In genomic region chr18:76613058-76613457, GRCh38 we compare ENCODE assay signal across 17 cellular contexts.
DNase-seq lines count a peak whose midpoint lies in the region; ATAC-seq and TF ChIP-seq lines count a peak whose summit lies in the region.
"Had no signal": no experiment of that assay in that cellular context is flagged by ENCODE, and none has a peak within 500 bp of the region (broad histone marks: within the 10 kb centered on the region; RNA-seq: fewer than 3 reads in every experiment).

No MANE protein-coding gene starts in this region.

- H3K27ac ChIP-seq in GM23338 (ENCODE audit: low read depth) (no peak overlapping the region), osteoblast (ENCODE audit: low read depth, low read length) (no peak overlapping the region)
- H3K27ac ChIP-seq: GM23248 had no signal

- no peaks in the 10 kb centered on the region for H3K36me3 Mint-ChIP-seq in GM23338 (ENCODE audit: low read depth)
- H3K36me3 Mint-ChIP-seq: CD4-positive, alpha-beta memory T cell had no signal

- no peaks in the 10 kb centered on the region for H3F3A ChIP-seq in GM23338 (replicated peaks; ENCODE audit: low read depth)

- peak overlapping the region; percentile 81 for H2AFZ ChIP-seq in GM23338
- no peak overlapping the region for H2AFZ ChIP-seq in osteoblast (ENCODE audit: low read length)
- H2AFZ ChIP-seq: GM23248 had no signal

- H3K4me2 ChIP-seq in GM23338 = no peak overlapping the region
- no peak overlapping the region for H3K4me2 ChIP-seq in osteoblast (ENCODE audit: insufficient read depth, low read length)

- ATAC-seq in GM23338 (no peak), HG03342 (IDR thresholded peaks at IDR 0.05; ENCODE audit: unreplicated experiment) (no peak), HG03457 (IDR thresholded peaks at IDR 0.05; ENCODE audit: unreplicated experiment) (no peak)
- ATAC-seq: HCT116 had no signal

- TF ChIP-seq CTCF in GM23338 (conservative IDR thresholded peaks at IDR 0.05; ENCODE audit: low read depth in 2 of 2) (no peak), osteoblast (IDR thresholded peaks at IDR 0.05; ENCODE audit: extremely low read depth, low read depth, low read length) (no peak)

- H3K4me1 Mint-ChIP-seq in GM23338 = peaks cover 10% of the 10 kb centered on the region; the same call in 2 of the 3 replicates
- H3K4me1 Mint-ChIP-seq: CD4-positive, alpha-beta memory T cell had no signal

- no peaks in the 10 kb centered on the region for H3K79me2 ChIP-seq in GM23338 (replicated peaks; ENCODE audit: insufficient read depth)
- H3K79me2 ChIP-seq in osteoblast (ENCODE audit: insufficient read depth, low read length) = no peaks in the 10 kb centered on the region

- H3K4me1 ChIP-seq in GM23338 (ENCODE audit: insufficient read depth) = no peaks in the 10 kb centered on the region; the same call in 1 of the 2 replicates
- peaks cover 8% of the 10 kb centered on the region for H3K4me1 ChIP-seq in osteoblast (ENCODE audit: insufficient read depth, low read length)

- no peaks in the 10 kb centered on the region for H3K36me3 ChIP-seq in GM23338 (ENCODE audit: insufficient read depth)
- H3K36me3 ChIP-seq in osteoblast (ENCODE audit: insufficient read depth, low read length) = no peaks in the 10 kb centered on the region

- H4K20me1 ChIP-seq in GM23338 (replicated peaks; ENCODE audit: insufficient read depth) (no peaks in the 10 kb centered on the region), osteoblast (ENCODE audit: insufficient read depth, low read length) (no peaks in the 10 kb centered on the region)

- peaks cover 4% of the 10 kb centered on the region; the same call in 1 of the 2 replicates for H3K27me3 ChIP-seq in GM23338 (ENCODE audit: insufficient read depth)
- H3K27me3 ChIP-seq in osteoblast (ENCODE audit: insufficient read depth, low read length) = peaks cover 2% of the 10 kb centered on the region

- H3K4me3 ChIP-seq in GM23338 = no peak overlapping the region
- no peak overlapping the region for H3K4me3 ChIP-seq in osteoblast (ENCODE audit: insufficient read depth, low read length)
- H3K4me3 ChIP-seq: GM23248 had no signal

- H3K9me2 ChIP-seq in GM23338 (ENCODE audit: insufficient read depth) = no peaks in the 10 kb centered on the region

- H3K27me3 Mint-ChIP-seq in GM23338 (ENCODE audit: insufficient read depth, low read depth, poor library complexity) = peaks cover 7% of the 10 kb centered on the region

- H3K9me3 Mint-ChIP-seq in GM23338 = peaks cover 5% of the 10 kb centered on the region; the same call in 2 of the 3 replicates
- H3K9me3 Mint-ChIP-seq: CD4-positive, alpha-beta memory T cell had no signal

- DNase-seq in NCI-H2171 treated with DMSO at 0.1 percent for 48 hours (lab: John Stamatoyannopoulos, UW) (peak; percentile 3), NCI-H2171 (lab: John Stamatoyannopoulos, UW) (no peak), GM23338 (ENCODE audit: low spot score) (no peak), NCI-H524 treated with DMSO at 0.1 percent for 48 hours (lab: John Stamatoyannopoulos, UW) (peak; percentile 78), osteoblast (ENCODE audit: insufficient read length, low spot score, missing footprints) (peak; percentile 77)
- no peak for DNase-seq in stimulated activated CD4-positive, alpha-beta T cell treated with anti-CD3 and anti-CD28 coated beads, Interleukin-12 subunit alpha, Interleukin-12 subunit beta, amount 100 ng/mL, for 4 hours
- DNase-seq: C1 segment of cervical spinal cord; Calu3; CD4-positive, alpha-beta memory T cell; COR-L47; DMS153; DND-41; GM23248; H9 had no signal

- H3K27ac Mint-ChIP-seq in GM23338 = no peak overlapping the region
- H3K27ac Mint-ChIP-seq: CD4-positive, alpha-beta memory T cell had no signal

- no peak overlapping the region for H3K4me3 Mint-ChIP-seq in GM23338
- H3K4me3 Mint-ChIP-seq: CD4-positive, alpha-beta memory T cell; H9 had no signal

- H3K9me3 ChIP-seq in osteoblast (ENCODE audit: low read depth, low read length) = no peaks in the 10 kb centered on the region

TF ChIP-seq in GM23338, 12 proteins besides CTCF, POLR2A, EP300 and RAD21 (continues in another document):
- TF ChIP-seq CREB1 (CRISPR knock-in tag; IDR thresholded peaks at IDR 0.05; ENCODE audit: low read depth) (no peak), STAT1 (IDR thresholded peaks at IDR 0.05; ENCODE audit: unreplicated experiment) (no peak), EZH2 (IDR thresholded peaks at IDR 0.05; ENCODE audit: low read depth, unreplicated experiment) (no peak), ETS1 (IDR thresholded peaks at IDR 0.05) (no peak), EZH2phosphoT487 (IDR thresholded peaks at IDR 0.05; ENCODE audit: unreplicated experiment) (no peak), POLR2AphosphoS5 (IDR thresholded peaks at IDR 0.05; ENCODE audit: low read depth) (no peak), REST (IDR thresholded peaks at IDR 0.05; ENCODE audit: unreplicated experiment) (no peak), ZNF114 (CRISPR knock-in tag; IDR thresholded peaks at IDR 0.05) (no peak), JUNB (IDR thresholded peaks at IDR 0.05; ENCODE audit: unreplicated experiment) (no peak), NANOG (IDR thresholded peaks at IDR 0.05; ENCODE audit: borderline replicate concordance) (no peak), ZNF331 (CRISPR knock-in tag; IDR thresholded peaks at IDR 0.05; ENCODE audit: low read depth) (no peak)

Comparison
In these comparisons a context has a peak if more than half of its experiments do, and no peak if none do; other contexts are left out.
1. DNase-seq: peak in NCI-H2171 treated with DMSO at 0.1 percent for 48 hours (single experiment), NCI-H524 treated with DMSO at 0.1 percent for 48 hours (single experiment) and osteoblast (single experiment); none in NCI-H2171 (single experiment), GM23338 (single experiment) and stimulated activated CD4-positive, alpha-beta T cell treated with anti-CD3 and anti-CD28 coated beads, Interleukin-12 subunit alpha, Interleukin-12 subunit beta, amount 100 ng/mL, for 4 hours (single experiment).